Comparison of ENCODE assay signal across 1 cellular context in the genomic region with DNA sequence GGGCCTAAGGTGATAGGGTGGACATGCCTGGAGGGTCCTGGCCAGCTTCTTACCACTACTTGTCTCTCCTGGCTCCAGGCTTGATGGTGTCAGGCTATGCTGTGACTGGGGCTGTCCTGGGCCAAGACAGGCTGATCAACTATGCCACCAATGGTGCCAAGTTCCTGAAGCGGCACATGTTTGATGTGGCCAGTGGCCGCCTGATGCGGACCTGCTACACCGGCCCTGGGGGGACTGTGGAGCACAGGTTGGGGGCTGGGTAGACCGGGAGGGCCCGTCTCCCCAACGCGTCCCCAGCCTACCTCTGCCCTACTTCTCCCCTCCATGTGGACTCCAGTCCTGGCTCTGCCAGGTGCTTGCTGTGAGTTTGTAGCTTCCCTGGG.
TF ChIP-seq lines count a peak whose summit lies in the region.

No MANE protein-coding gene starts in this region.

TF ChIP-seq in GM23338, 12 proteins besides CTCF, POLR2A, EP300 and RAD21:
- TF ChIP-seq EZH2 (IDR thresholded peaks at IDR 0.05; ENCODE audit: low read depth, unreplicated experiment) (no peak), NANOG (IDR thresholded peaks at IDR 0.05; ENCODE audit: borderline replicate concordance) (no peak), EZH2phosphoT487 (IDR thresholded peaks at IDR 0.05; ENCODE audit: unreplicated experiment) (no peak), ZNF114 (CRISPR knock-in tag; IDR thresholded peaks at IDR 0.05) (no peak), JUNB (IDR thresholded peaks at IDR 0.05; ENCODE audit: unreplicated experiment) (no peak), POLR2AphosphoS5 (IDR thresholded peaks at IDR 0.05; ENCODE audit: low read depth) (no peak)
- TF ChIP-seq, protein P1, sequence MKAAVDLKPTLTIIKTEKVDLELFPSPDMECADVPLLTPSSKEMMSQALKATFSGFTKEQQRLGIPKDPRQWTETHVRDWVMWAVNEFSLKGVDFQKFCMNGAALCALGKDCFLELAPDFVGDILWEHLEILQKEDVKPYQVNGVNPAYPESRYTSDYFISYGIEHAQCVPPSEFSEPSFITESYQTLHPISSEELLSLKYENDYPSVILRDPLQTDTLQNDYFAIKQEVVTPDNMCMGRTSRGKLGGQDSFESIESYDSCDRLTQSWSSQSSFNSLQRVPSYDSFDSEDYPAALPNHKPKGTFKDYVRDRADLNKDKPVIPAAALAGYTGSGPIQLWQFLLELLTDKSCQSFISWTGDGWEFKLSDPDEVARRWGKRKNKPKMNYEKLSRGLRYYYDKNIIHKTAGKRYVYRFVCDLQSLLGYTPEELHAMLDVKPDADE (IDR thresholded peaks at IDR 0.05), result no peak
- TF ChIP-seq, protein P2, sequence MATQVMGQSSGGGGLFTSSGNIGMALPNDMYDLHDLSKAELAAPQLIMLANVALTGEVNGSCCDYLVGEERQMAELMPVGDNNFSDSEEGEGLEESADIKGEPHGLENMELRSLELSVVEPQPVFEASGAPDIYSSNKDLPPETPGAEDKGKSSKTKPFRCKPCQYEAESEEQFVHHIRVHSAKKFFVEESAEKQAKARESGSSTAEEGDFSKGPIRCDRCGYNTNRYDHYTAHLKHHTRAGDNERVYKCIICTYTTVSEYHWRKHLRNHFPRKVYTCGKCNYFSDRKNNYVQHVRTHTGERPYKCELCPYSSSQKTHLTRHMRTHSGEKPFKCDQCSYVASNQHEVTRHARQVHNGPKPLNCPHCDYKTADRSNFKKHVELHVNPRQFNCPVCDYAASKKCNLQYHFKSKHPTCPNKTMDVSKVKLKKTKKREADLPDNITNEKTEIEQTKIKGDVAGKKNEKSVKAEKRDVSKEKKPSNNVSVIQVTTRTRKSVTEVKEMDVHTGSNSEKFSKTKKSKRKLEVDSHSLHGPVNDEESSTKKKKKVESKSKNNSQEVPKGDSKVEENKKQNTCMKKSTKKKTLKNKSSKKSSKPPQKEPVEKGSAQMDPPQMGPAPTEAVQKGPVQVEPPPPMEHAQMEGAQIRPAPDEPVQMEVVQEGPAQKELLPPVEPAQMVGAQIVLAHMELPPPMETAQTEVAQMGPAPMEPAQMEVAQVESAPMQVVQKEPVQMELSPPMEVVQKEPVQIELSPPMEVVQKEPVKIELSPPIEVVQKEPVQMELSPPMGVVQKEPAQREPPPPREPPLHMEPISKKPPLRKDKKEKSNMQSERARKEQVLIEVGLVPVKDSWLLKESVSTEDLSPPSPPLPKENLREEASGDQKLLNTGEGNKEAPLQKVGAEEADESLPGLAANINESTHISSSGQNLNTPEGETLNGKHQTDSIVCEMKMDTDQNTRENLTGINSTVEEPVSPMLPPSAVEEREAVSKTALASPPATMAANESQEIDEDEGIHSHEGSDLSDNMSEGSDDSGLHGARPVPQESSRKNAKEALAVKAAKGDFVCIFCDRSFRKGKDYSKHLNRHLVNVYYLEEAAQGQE (IDR thresholded peaks at IDR 0.05; ENCODE audit: unreplicated experiment), result no peak
